ENCODE assay signal across 7 cellular contexts in the genomic region with DNA sequence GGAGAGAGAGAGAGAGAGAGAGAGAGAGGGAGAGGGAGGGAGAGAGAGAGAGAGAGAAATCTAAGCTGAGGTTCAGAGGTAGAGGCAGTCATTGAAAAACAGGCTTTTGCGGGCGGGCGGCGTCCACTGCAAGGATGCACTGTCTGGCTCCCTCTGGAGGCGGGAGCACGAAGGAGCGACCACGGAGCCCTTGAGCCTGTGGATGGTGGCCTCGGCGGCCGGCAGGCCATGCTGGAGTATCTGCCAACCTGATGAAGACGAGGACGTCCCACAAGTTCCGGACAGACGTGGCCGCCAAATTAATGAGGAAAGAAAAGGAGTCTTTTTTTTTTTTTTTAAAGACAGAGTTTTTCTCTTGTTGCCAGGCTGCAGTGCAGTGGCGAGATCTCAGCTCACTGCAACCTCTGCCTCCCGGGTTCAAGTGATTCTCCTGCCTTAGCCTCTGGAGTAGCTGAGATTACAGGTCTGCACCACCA. TPM values are rescaled to one million over a fixed set of nuclear protein-coding genes. Genes with fewer than 3 reads are reported as not detected.
A peak's percentile ranks its signal among the peaks of the same experiment; 100 is the strongest.
DNase-seq lines count a peak whose midpoint lies in the region; ATAC-seq, FAIRE-seq and TF ChIP-seq lines count a peak whose summit lies in the region.

No MANE protein-coding gene starts in this region.

- no peak for TF ChIP-seq POLR2A in HepG2 (IDR thresholded peaks at IDR 0.05; ENCODE audit: insufficient read depth in 1 of 2, low read depth in 2 of 2, low read length in 2 of 2)

- CTCF ChIA-PET in HepG2 (lab: Yijun Ruan, JAX; ENCODE audit: low intra/inter-chr PET ratio, low total read pairs) = interaction anchor here (1.2 to 1.8 kb wide), 2 partner anchors 69 to 292 kb away, joined by 4 to 7 read pairs; no protein-coding TSS in a partner anchor

- H3K27me3 ChIP-seq in HepG2 (ENCODE audit: control insufficient read depth in 1 of 2, insufficient read depth in 2 of 2, low read length in 2 of 2) = no peaks in the 10 kb centered on the region; a peak in 1 of 5 replicates

- H3K4me2 ChIP-seq in HepG2 (ENCODE audit: low read depth, low read length) = peak overlapping the region; percentile 67

- peaks cover 53% of the 10 kb centered on the region for H3K4me1 ChIP-seq in HepG2 (ENCODE audit: insufficient read depth, low read length)

- H2AFZ ChIP-seq in HepG2 (ENCODE audit: low read length) = no peak overlapping the region

- ATAC-seq in GM18498 (IDR thresholded peaks at IDR 0.05; ENCODE audit: unreplicated experiment) = peak; percentile 51
- peak; percentile 51 for ATAC-seq in HG03045 (IDR thresholded peaks at IDR 0.05; ENCODE audit: unreplicated experiment)
- peak; percentile 81 for ATAC-seq in HepG2

- peak; percentile 86 for TF ChIP-seq CTCF in chondrocyte (IDR thresholded peaks at IDR 0.05)
- TF ChIP-seq CTCF in HepG2 (CRISPR knock-in tag; IDR thresholded peaks at IDR 0.05) = peak; percentile 94

- H3K27ac ChIP-seq in HepG2 (ENCODE audit: extremely low read length, insufficient read depth, low read length) = no peak overlapping the region

- H3K4me1 Mint-ChIP-seq in activated CD4-positive, alpha-beta T cell treated with anti-CD3 and anti-CD28 coated beads, Interleukin-2, amount 10 ng/mL, durations not matched to agents 24 days and 14 days = peaks cover 17% of the 10 kb centered on the region
- H3K4me1 Mint-ChIP-seq in chondrocyte (ENCODE audit: low read depth) = peaks cover 7% of the 10 kb centered on the region

- no peak for FAIRE-seq in HepG2 (lab: Jason Lieb, UNC)

- no peaks in the 10 kb centered on the region for H4K20me1 ChIP-seq in HepG2 (ENCODE audit: insufficient read depth, low read length)

- H3K36me3 ChIP-seq in HepG2 (replicated peaks in 1 of 2; ENCODE audit: control insufficient read depth in 1 of 2, insufficient read depth in 2 of 2, low read length in 2 of 2) = no peaks in the 10 kb centered on the region

- peaks cover 5% of the 10 kb centered on the region for H3K36me3 Mint-ChIP-seq in activated CD4-positive, alpha-beta T cell treated with anti-CD3 and anti-CD28 coated beads, Interleukin-2, amount 10 ng/mL, durations not matched to agents 24 days and 14 days (ENCODE audit: low read depth)
- no peaks in the 10 kb centered on the region for H3K36me3 Mint-ChIP-seq in chondrocyte (ENCODE audit: low read depth)

- peak overlapping the region; percentile 51 to 61 (median 51) for H3K4me3 ChIP-seq in HepG2 (replicated peaks in 1 of 3; ENCODE audit: insufficient read depth in 1 of 3, low read depth in 2 of 3, low read length in 3 of 3)

- BruUV-seq in HepG2 (replicated peaks; lab: Mats Ljungman, UMichigan) = no TSS peak

- WGBS in HepG2 (ENCODE audit: low lambda C conversion rate) = 11% methylated on average over 12 of the region's 18 CpGs

- POLR2A ChIA-PET in HepG2 (lab: Yijun Ruan, JAX) = interaction anchor here (0.7 to 3.5 kb wide), 6 partner anchors 10 to 241 kb away, joined by 3 to 27 read pairs (median 4); a partner anchor contains a TSS

- peak; percentile 91 for TF ChIP-seq RAD21 in HepG2 (CRISPR knock-in tag; IDR thresholded peaks at IDR 0.05)

- intact Hi-C loops in activated CD4-positive, alpha-beta T cell treated with anti-CD3 and anti-CD28 coated beads, Interleukin-2, amount 10 ng/mL, durations not matched to agents 24 days and 14 days (cut with micrococcal nuclease) = loop anchor here (1.0 to 2.0 kb wide), 2 partner anchors 100 to 293 kb away; a partner anchor contains a TSS
- intact Hi-C loops in HepG2 (cut with micrococcal nuclease; ENCODE audit: unreplicated experiment) = loop anchor here (1.0 to 5.0 kb wide), 6 partner anchors 69 to 311 kb away; a partner anchor contains a TSS

- peaks cover 4% of the 10 kb centered on the region for H3K9me3 Mint-ChIP-seq in activated CD4-positive, alpha-beta T cell treated with anti-CD3 and anti-CD28 coated beads, Interleukin-2, amount 10 ng/mL, durations not matched to agents 24 days and 14 days
- H3K9me3 Mint-ChIP-seq in chondrocyte (ENCODE audit: low read depth) = no peaks in the 10 kb centered on the region

- in situ Hi-C loops in HepG2 (cut with HindIII; ENCODE audit: extremely low pct_ligation_motif_present, low pct_unique_long_range_greater_than_20kb) = loop anchor here (10.0 kb wide), 2 partner anchors 60 to 240 kb away; a partner anchor contains a TSS

- no peaks in the 10 kb centered on the region for H3K27me3 Mint-ChIP-seq in activated CD4-positive, alpha-beta T cell treated with anti-CD3 and anti-CD28 coated beads, Interleukin-2, amount 10 ng/mL, durations not matched to agents 24 days and 14 days
- no peaks in the 10 kb centered on the region for H3K27me3 Mint-ChIP-seq in chondrocyte (ENCODE audit: low read depth)

- H3K9ac ChIP-seq in HepG2 (ENCODE audit: insufficient read depth, low read depth, low read length) = no peak overlapping the region

- peak overlapping the region; percentile 3 for H3K27ac Mint-ChIP-seq in activated CD4-positive, alpha-beta T cell treated with anti-CD3 and anti-CD28 coated beads, Interleukin-2, amount 10 ng/mL, durations not matched to agents 24 days and 14 days
- no peak overlapping the region for H3K27ac Mint-ChIP-seq in chondrocyte (ENCODE audit: unreplicated experiment)

- no peak overlapping the region for H3K4me3 Mint-ChIP-seq in activated CD4-positive, alpha-beta T cell treated with anti-CD3 and anti-CD28 coated beads, Interleukin-2, amount 10 ng/mL, durations not matched to agents 24 days and 14 days
- peak overlapping the region; percentile 12 for H3K4me3 Mint-ChIP-seq in chondrocyte (ENCODE audit: unreplicated experiment)

- no peaks in the 10 kb centered on the region for H3K9me3 ChIP-seq in HepG2 (ENCODE audit: low read length)

- no peaks in the 10 kb centered on the region for H3K79me2 ChIP-seq in HepG2 (ENCODE audit: insufficient read depth, low read length)

- TF ChIP-seq EP300 in HepG2 (IDR thresholded peaks at IDR 0.05; ENCODE audit: low read depth in 2 of 2, low read length in 2 of 2) (no peak), HepG2 (CRISPR knock-in tag; IDR thresholded peaks at IDR 0.05; ENCODE audit: borderline replicate concordance) (no peak)

- DNase-seq in NCI-H510A (lab: John Stamatoyannopoulos, UW) = peak; percentile 37
- DNase-seq in activated CD4-positive, alpha-beta T cell treated with anti-CD3 and anti-CD28 coated beads, Interleukin-2, amount 10 ng/mL, durations not matched to agents 24 days and 14 days = peak; percentile 93
- DNase-seq in chondrocyte (ENCODE audit: low spot score) = peak; percentile 94
- DNase-seq in HepG2 (ENCODE audit: low spot score) = peak; percentile 72
- peak; percentile 73 for DNase-seq in stimulated activated CD4-positive, alpha-beta T cell treated with anti-CD3 and anti-CD28 coated beads, Interleukin-4, amount 100 ng/mL, for 1 hour

RNA-seq across cellular contexts. Expression of a gene that starts 2.2 kb away (rescaled TPM):
- total RNA-seq in activated CD4-positive, alpha-beta T cell treated with anti-CD3 and anti-CD28 coated beads, Interleukin-2, amount 10 ng/mL, durations not matched to agents 24 days and 14 days = 11.1 and 11.7 TPM in 2 replicates
- total RNA-seq in chondrocyte = 1.5 to 4.6 TPM (median 1.9 TPM) in 3 replicates
- 7.5 and 12.4 TPM in 2 replicates for total RNA-seq in HepG2 (2016; rRNA removed; fragmentation: Illumina TruSeq; extraction: Trizol)
- 6.2 and 6.8 TPM in 2 replicates for total RNA-seq in HepG2 (2016; cell fraction: cytosol; rRNA removed; fragmentation: Illumina TruSeq; extraction: Trizol; ENCODE audit: low read depth)
- 8.2 and 10.5 TPM in 2 replicates for total RNA-seq in HepG2 (2016; cell fraction: insoluble cytoplasmic fraction; rRNA removed; fragmentation: Illumina TruSeq; extraction: Trizol)
- 5.3 and 5.8 TPM in 2 replicates for total RNA-seq in HepG2 (2016; cell fraction: membrane; rRNA removed; fragmentation: Illumina TruSeq; extraction: Trizol)
- total RNA-seq in HepG2 (2016; cell fraction: nucleus; rRNA removed; fragmentation: Illumina TruSeq; extraction: Trizol) = 5.4 and 7.7 TPM in 2 replicates
- polyA plus RNA-seq in HepG2 (2011; rRNA removed) = 3.6 and 5.3 TPM in 2 replicates
- polyA plus RNA-seq in HepG2 (2011; cell fraction: cytosol; rRNA removed) = 1.7 and 2.2 TPM in 2 replicates
- 4.8 and 5.1 TPM in 2 replicates for polyA plus RNA-seq in HepG2 (2011; cell fraction: nucleus; rRNA removed)
- polyA plus RNA-seq in HepG2 (2012) = 4.0 and 7.1 TPM in 2 replicates
- polyA plus RNA-seq in HepG2 (2016; cell fraction: cytosol; fragmentation: Illumina TruSeq; extraction: Trizol; ENCODE audit: low read depth) = 0.85 and 1.3 TPM in 2 replicates
- 8.6 and 9.1 TPM in 2 replicates for polyA plus RNA-seq in HepG2 (2016; cell fraction: insoluble cytoplasmic fraction; fragmentation: Illumina TruSeq; extraction: Trizol; ENCODE audit: low read depth)
- polyA plus RNA-seq in HepG2 (2016; cell fraction: membrane; fragmentation: Illumina TruSeq; extraction: Trizol; ENCODE audit: low read depth) = 2.4 and 2.7 TPM in 2 replicates
- polyA plus RNA-seq in HepG2 (2016; cell fraction: nucleus; fragmentation: Illumina TruSeq; extraction: Trizol; ENCODE audit: insufficient read depth, low read depth) = 9.9 and 11.3 TPM in 2 replicates
- polyA minus RNA-seq in HepG2 (2011; rRNA and poly(A)+ RNA removed; ENCODE audit: low replicate concordance) = 1.7 and 4.1 TPM in 2 replicates
- 4.3 and 5.8 TPM in 2 replicates for polyA minus RNA-seq in HepG2 (2011; cell fraction: cytosol; rRNA and poly(A)+ RNA removed)
- 8.6 and 14.5 TPM in 2 replicates for polyA minus RNA-seq in HepG2 (2011; cell fraction: nucleus; rRNA and poly(A)+ RNA removed)

RNA-seq across cellular contexts. Expression of a gene that starts 34.5 kb away (rescaled TPM):
- total RNA-seq in activated CD4-positive, alpha-beta T cell treated with anti-CD3 and anti-CD28 coated beads, Interleukin-2, amount 10 ng/mL, durations not matched to agents 24 days and 14 days = 66.7 and 67.0 TPM in 2 replicates
- total RNA-seq in chondrocyte = 32.5 to 38.6 TPM (median 33.0 TPM) in 3 replicates
- total RNA-seq in HepG2 (2016; rRNA removed; fragmentation: Illumina TruSeq; extraction: Trizol) = 77.2 and 123 TPM in 2 replicates
- total RNA-seq in HepG2 (2016; cell fraction: cytosol; rRNA removed; fragmentation: Illumina TruSeq; extraction: Trizol; ENCODE audit: low read depth) = 19.9 and 26.6 TPM in 2 replicates
- total RNA-seq in HepG2 (2016; cell fraction: insoluble cytoplasmic fraction; rRNA removed; fragmentation: Illumina TruSeq; extraction: Trizol) = 86.9 and 113 TPM in 2 replicates
- 29.6 and 39.6 TPM in 2 replicates for total RNA-seq in HepG2 (2016; cell fraction: membrane; rRNA removed; fragmentation: Illumina TruSeq; extraction: Trizol)
- 30.1 and 40.3 TPM in 2 replicates for total RNA-seq in HepG2 (2016; cell fraction: nucleus; rRNA removed; fragmentation: Illumina TruSeq; extraction: Trizol)
- polyA plus RNA-seq in HepG2 (2011; rRNA removed) = 23.9 and 31.1 TPM in 2 replicates
- 7.2 and 13.4 TPM in 2 replicates for polyA plus RNA-seq in HepG2 (2011; cell fraction: cytosol; rRNA removed)
- 5.2 and 7.5 TPM in 2 replicates for polyA plus RNA-seq in HepG2 (2011; cell fraction: nucleus; rRNA removed)
- polyA plus RNA-seq in HepG2 (2012) = 58.7 and 68.0 TPM in 2 replicates
- 27.2 and 28.8 TPM in 2 replicates for polyA plus RNA-seq in HepG2 (2016; cell fraction: cytosol; fragmentation: Illumina TruSeq; extraction: Trizol; ENCODE audit: low read depth)
- 115 and 135 TPM in 2 replicates for polyA plus RNA-seq in HepG2 (2016; cell fraction: insoluble cytoplasmic fraction; fragmentation: Illumina TruSeq; extraction: Trizol; ENCODE audit: low read depth)
- 30.4 and 34.6 TPM in 2 replicates for polyA plus RNA-seq in HepG2 (2016; cell fraction: membrane; fragmentation: Illumina TruSeq; extraction: Trizol; ENCODE audit: low read depth)
- 58.3 and 67.4 TPM in 2 replicates for polyA plus RNA-seq in HepG2 (2016; cell fraction: nucleus; fragmentation: Illumina TruSeq; extraction: Trizol; ENCODE audit: insufficient read depth, low read depth)
- 1.1 and 3.2 TPM in 2 replicates for polyA minus RNA-seq in HepG2 (2011; rRNA and poly(A)+ RNA removed; ENCODE audit: low replicate concordance)
- polyA minus RNA-seq in HepG2 (2011; cell fraction: cytosol; rRNA and poly(A)+ RNA removed) = 8.1 and 9.9 TPM in 2 replicates
- 8.4 and 11.6 TPM in 2 replicates for polyA minus RNA-seq in HepG2 (2011; cell fraction: nucleus; rRNA and poly(A)+ RNA removed)

RNA-seq across cellular contexts. Expression of a gene that starts 34.5 kb away (rescaled TPM):
- total RNA-seq in activated CD4-positive, alpha-beta T cell treated with anti-CD3 and anti-CD28 coated beads, Interleukin-2, amount 10 ng/mL, durations not matched to agents 24 days and 14 days = 63.0 and 65.0 TPM in 2 replicates
- total RNA-seq in chondrocyte (49.4 to 75.6 TPM (median 64.8 TPM) in 3 replicates), HepG2 (2016; rRNA removed; fragmentation: Illumina TruSeq; extraction: Trizol) (113 and 158 TPM in 2 replicates)
- 89.1 and 123 TPM in 2 replicates for total RNA-seq in HepG2 (2016; cell fraction: cytosol; rRNA removed; fragmentation: Illumina TruSeq; extraction: Trizol; ENCODE audit: low read depth)
- total RNA-seq in HepG2 (2016; cell fraction: insoluble cytoplasmic fraction; rRNA removed; fragmentation: Illumina TruSeq; extraction: Trizol) = 117 and 158 TPM in 2 replicates
- total RNA-seq in HepG2 (2016; cell fraction: membrane; rRNA removed; fragmentation: Illumina TruSeq; extraction: Trizol) = 138 and 162 TPM in 2 replicates
- total RNA-seq in HepG2 (2016; cell fraction: nucleus; rRNA removed; fragmentation: Illumina TruSeq; extraction: Trizol) = 53.5 and 61.0 TPM in 2 replicates
- polyA plus RNA-seq in HepG2 (2011; rRNA removed) = 163 and 218 TPM in 2 replicates
- 120 and 161 TPM in 2 replicates for polyA plus RNA-seq in HepG2 (2011; cell fraction: cytosol; rRNA removed)
- polyA plus RNA-seq in HepG2 (2011; cell fraction: nucleus; rRNA removed) = 61.6 and 88.4 TPM in 2 replicates
- polyA plus RNA-seq in HepG2 (2012) = 126 and 134 TPM in 2 replicates
- polyA plus RNA-seq in HepG2 (2016; cell fraction: cytosol; fragmentation: Illumina TruSeq; extraction: Trizol; ENCODE audit: low read depth) = 140 and 201 TPM in 2 replicates
- 215 and 221 TPM in 2 replicates for polyA plus RNA-seq in HepG2 (2016; cell fraction: insoluble cytoplasmic fraction; fragmentation: Illumina TruSeq; extraction: Trizol; ENCODE audit: low read depth)
- polyA plus RNA-seq in HepG2 (2016; cell fraction: membrane; fragmentation: Illumina TruSeq; extraction: Trizol; ENCODE audit: low read depth) = 169 and 209 TPM in 2 replicates
- 106 and 107 TPM in 2 replicates for polyA plus RNA-seq in HepG2 (2016; cell fraction: nucleus; fragmentation: Illumina TruSeq; extraction: Trizol; ENCODE audit: insufficient read depth, low read depth)
- 35.6 and 91.9 TPM in 2 replicates for polyA minus RNA-seq in HepG2 (2011; rRNA and poly(A)+ RNA removed; ENCODE audit: low replicate concordance)
- polyA minus RNA-seq in HepG2 (2011; cell fraction: cytosol; rRNA and poly(A)+ RNA removed) = 50.7 and 61.5 TPM in 2 replicates
- polyA minus RNA-seq in HepG2 (2011; cell fraction: nucleus; rRNA and poly(A)+ RNA removed) = 67.7 and 76.2 TPM in 2 replicates

RNA-seq across cellular contexts. Expression of a gene that starts 34.8 kb away (rescaled TPM):
- total RNA-seq in activated CD4-positive, alpha-beta T cell treated with anti-CD3 and anti-CD28 coated beads, Interleukin-2, amount 10 ng/mL, durations not matched to agents 24 days and 14 days = 22.7 and 26.8 TPM in 2 replicates
- total RNA-seq in chondrocyte (22.4 to 25.7 TPM (median 25.3 TPM) in 3 replicates), HepG2 (2016; rRNA removed; fragmentation: Illumina TruSeq; extraction: Trizol) (25.9 and 29.8 TPM in 2 replicates)
- 9.4 and 11.1 TPM in 2 replicates for total RNA-seq in HepG2 (2016; cell fraction: cytosol; rRNA removed; fragmentation: Illumina TruSeq; extraction: Trizol; ENCODE audit: low read depth)
- total RNA-seq in HepG2 (2016; cell fraction: insoluble cytoplasmic fraction; rRNA removed; fragmentation: Illumina TruSeq; extraction: Trizol) = 25.6 and 26.4 TPM in 2 replicates
- 23.9 and 26.0 TPM in 2 replicates for total RNA-seq in HepG2 (2016; cell fraction: membrane; rRNA removed; fragmentation: Illumina TruSeq; extraction: Trizol)
- total RNA-seq in HepG2 (2016; cell fraction: nucleus; rRNA removed; fragmentation: Illumina TruSeq; extraction: Trizol) = 27.9 and 35.1 TPM in 2 replicates
- polyA plus RNA-seq in HepG2 (2011; rRNA removed) = 23.7 and 24.0 TPM in 2 replicates
- 8.5 and 9.4 TPM in 2 replicates for polyA plus RNA-seq in HepG2 (2011; cell fraction: cytosol; rRNA removed)
- 22.9 and 25.3 TPM in 2 replicates for polyA plus RNA-seq in HepG2 (2011; cell fraction: nucleus; rRNA removed)
- polyA plus RNA-seq in HepG2 (2012) = 15.5 and 20.1 TPM in 2 replicates
- 4.9 and 6.9 TPM in 2 replicates for polyA plus RNA-seq in HepG2 (2016; cell fraction: cytosol; fragmentation: Illumina TruSeq; extraction: Trizol; ENCODE audit: low read depth)
- 25.8 and 28.2 TPM in 2 replicates for polyA plus RNA-seq in HepG2 (2016; cell fraction: insoluble cytoplasmic fraction; fragmentation: Illumina TruSeq; extraction: Trizol; ENCODE audit: low read depth)
- polyA plus RNA-seq in HepG2 (2016; cell fraction: membrane; fragmentation: Illumina TruSeq; extraction: Trizol; ENCODE audit: low read depth) = 14.6 and 15.5 TPM in 2 replicates
- polyA plus RNA-seq in HepG2 (2016; cell fraction: nucleus; fragmentation: Illumina TruSeq; extraction: Trizol; ENCODE audit: insufficient read depth, low read depth) = 41.9 and 44.3 TPM in 2 replicates
- polyA minus RNA-seq in HepG2 (2011; rRNA and poly(A)+ RNA removed; ENCODE audit: low replicate concordance) = 34.2 and 35.8 TPM in 2 replicates
- polyA minus RNA-seq in HepG2 (2011; cell fraction: cytosol; rRNA and poly(A)+ RNA removed) = 9.0 and 12.0 TPM in 2 replicates
- polyA minus RNA-seq in HepG2 (2011; cell fraction: nucleus; rRNA and poly(A)+ RNA removed) = 56.1 and 59.7 TPM in 2 replicates

Comparison
In these comparisons a context has a peak if more than half of its experiments do, and no peak if none do; other contexts are left out.
1. DNase-seq: peak in every context shown above with its lines; median percentile 94 in chondrocyte; 93 in activated CD4-positive, alpha-beta T cell treated with anti-CD3 and anti-CD28 coated beads, Interleukin-2, amount 10 ng/mL, durations not matched to agents 24 days and 14 days; 73 in stimulated activated CD4-positive, alpha-beta T cell treated with anti-CD3 and anti-CD28 coated beads, Interleukin-4, amount 100 ng/mL, for 1 hour; 72 in HepG2; 37 in NCI-H510A.